ENCODE assay signal across 8 cellular contexts in genomic region chr17:79400989-79401703, GRCh38.
DNase-seq lines count a peak whose midpoint lies in the region; ATAC-seq and TF ChIP-seq lines count a peak whose summit lies in the region.

No MANE protein-coding gene starts in this region.

- H2AFZ ChIP-seq in DND-41 (ENCODE audit: low read depth, low read length), result no peak overlapping the region

- peaks cover 13 to 15% of the 10 kb centered on the region in 2 donors for H3K4me1 Mint-ChIP-seq in natural killer cell treated with Interleukin-12 subunit alpha and Interleukin-12 subunit beta and Interleukin-15 and Interleukin-18, amount 100 ng/mL, for 72 hours (ENCODE audit: low read depth in 2 of 2)

- H3K4me1 ChIP-seq in DND-41 (ENCODE audit: insufficient read depth, low read length) (peaks cover 5% of the 10 kb centered on the region), HUES64 (ENCODE audit: insufficient read depth, low read length) (no peaks in the 10 kb centered on the region), Peyer's patch (no peaks in the 10 kb centered on the region)

- no peak for TF ChIP-seq POLR2A in Peyer's patch (IDR thresholded peaks at IDR 0.05)

- H3K9me3 ChIP-seq in DND-41 (ENCODE audit: insufficient read depth, low read length, severe bottlenecking), result no peaks in the 10 kb centered on the region
- H3K9me3 ChIP-seq in HUES64 (ENCODE audit: insufficient read depth, low read depth, low read length), result no peaks in the 10 kb centered on the region
- H3K9me3 ChIP-seq in Peyer's patch, result no peaks in the 10 kb centered on the region

- peaks cover 12% of the 10 kb centered on the region for H3K27me3 ChIP-seq in DND-41 (ENCODE audit: insufficient read depth, low read length, poor library complexity)
- H3K27me3 ChIP-seq in HUES64 (ENCODE audit: insufficient read depth, low read length), result peaks cover 29% of the 10 kb centered on the region
- H3K27me3 ChIP-seq in Peyer's patch, result no peaks in the 10 kb centered on the region

- H3K27ac ChIP-seq in DND-41 (ENCODE audit: low read length) (no peak overlapping the region), HUES64 (ENCODE audit: low read depth, low read length) (no peak overlapping the region), Peyer's patch (no peak overlapping the region)

- H3K4me3 Mint-ChIP-seq in natural killer cell treated with Interleukin-12 subunit alpha and Interleukin-12 subunit beta and Interleukin-15 and Interleukin-18, amount 100 ng/mL, for 72 hours, result peak overlapping the region; percentile 79

- no peaks in the 10 kb centered on the region for H3K9me3 Mint-ChIP-seq in natural killer cell treated with Interleukin-12 subunit alpha and Interleukin-12 subunit beta and Interleukin-15 and Interleukin-18, amount 100 ng/mL, for 72 hours

- H3K36me3 ChIP-seq in DND-41 (ENCODE audit: insufficient read depth, low read length), result no peaks in the 10 kb centered on the region
- H3K36me3 ChIP-seq in HUES64 (ENCODE audit: insufficient read depth, low read length), result no peaks in the 10 kb centered on the region
- no peaks in the 10 kb centered on the region for H3K36me3 ChIP-seq in Peyer's patch

- DNase-seq in DND-41 (peak; percentile 76), Peyer's patch (peak; percentile 56 to 84 (median 83)), activated T-helper 1 cell treated with Interleukin-2 at 50 U/mL for 16 hours (ENCODE audit: low read depth) (peak; percentile 56), fibroblast of peridontal ligament (ENCODE audit: extremely low read depth) (peak; percentile 47)
- peak; percentile 82 for DNase-seq in natural killer cell treated with Interleukin-12 subunit alpha and Interleukin-12 subunit beta and Interleukin-15 and Interleukin-18, amount 100 ng/mL, for 72 hours (ENCODE audit: low spot score)
- DNase-seq in stimulated activated naive CD8-positive, alpha-beta T cell treated with anti-CD3 and anti-CD28 coated beads, Interleukin-15, Interleukin-2, amounts not matched to agents 100 U/mL and 50 U/mL, for 24 hours, result peak; percentile 78

- peaks cover 31 to 40% of the 10 kb centered on the region in 2 donors for H3K27me3 Mint-ChIP-seq in natural killer cell treated with Interleukin-12 subunit alpha and Interleukin-12 subunit beta and Interleukin-15 and Interleukin-18, amount 100 ng/mL, for 72 hours

- H4K20me1 ChIP-seq in DND-41 (ENCODE audit: insufficient read depth, low read length), result peaks cover 14% of the 10 kb centered on the region; the same call in 1 of the 2 replicates

- 8% methylated on average over 33 of the region's 33 CpGs for WGBS in HUES64

- H3K4me3 ChIP-seq in DND-41 (ENCODE audit: low read depth in 1 of 2, low read length in 2 of 2), result 0 out of 4 replicates have a peak overlapping the region, but pooled peaks of 1 of the 2 experiments have one; percentile 19
- peak overlapping the region; percentile 51 for H3K4me3 ChIP-seq in HUES64 (ENCODE audit: low read length)
- H3K4me3 ChIP-seq in Peyer's patch, result peak overlapping the region in 3 of 4 donors; percentile 18 to 32 (median 31)

- H3K4me2 ChIP-seq in DND-41 (ENCODE audit: insufficient read depth, low read length), result peak overlapping the region; percentile 51; the same call in 1 of the 2 replicates

- TF ChIP-seq CTCF in DND-41 (IDR thresholded peaks at IDR 0.05; ENCODE audit: borderline replicate concordance, extremely low read depth, low read length, poor library complexity, severe bottlenecking) (peak; percentile 87), Peyer's patch (IDR thresholded peaks at IDR 0.05) (peak; percentile 43 to 94 (median 70))

- no peaks in the 10 kb centered on the region for H3K79me2 ChIP-seq in DND-41 (ENCODE audit: insufficient read depth, low read length)

- ATAC-seq in DND-41 (ENCODE audit: insufficient read depth, low read depth) (peak; percentile 92), GM21381 (IDR thresholded peaks at IDR 0.05; ENCODE audit: unreplicated experiment) (no peak)
- peak; percentile 82 to 88 for ATAC-seq in natural killer cell treated with Interleukin-12 subunit alpha and Interleukin-12 subunit beta and Interleukin-15 and Interleukin-18, amount 100 ng/mL, for 72 hours
- peak; percentile 75 for ATAC-seq in stimulated activated naive CD8-positive, alpha-beta T cell treated with anti-CD3 and anti-CD28 coated beads, Interleukin-15, Interleukin-2, amounts not matched to agents 100 U/mL and 50 U/mL, for 24 hours

- peak overlapping the region in 1 of 2 donors; percentile 81 for H3K27ac Mint-ChIP-seq in natural killer cell treated with Interleukin-12 subunit alpha and Interleukin-12 subunit beta and Interleukin-15 and Interleukin-18, amount 100 ng/mL, for 72 hours

- H3K9ac ChIP-seq in DND-41 (ENCODE audit: low read depth, low read length), result no peak overlapping the region
- H3K9ac ChIP-seq in HUES64 (ENCODE audit: low read depth, low read length), result no peak overlapping the region; the same call in 1 of the 2 replicates

- no peaks in the 10 kb centered on the region for H3K36me3 Mint-ChIP-seq in natural killer cell treated with Interleukin-12 subunit alpha and Interleukin-12 subunit beta and Interleukin-15 and Interleukin-18, amount 100 ng/mL, for 72 hours
